25 cellular contexts compared by ENCODE assay signal in genomic region chr12:87365423-87365822, GRCh38.
DNase-seq lines count a peak whose midpoint lies in the region; TF ChIP-seq lines count a peak whose summit lies in the region.
"Had no signal": no experiment of that assay in that cellular context is flagged by ENCODE, and none has a peak within 500 bp of the region (broad histone marks: within the 10 kb centered on the region; RNA-seq: fewer than 3 reads in every experiment).

No MANE protein-coding gene starts in this region.

- H4K8ac ChIP-seq in neuronal stem cell (ENCODE audit: low read depth, low read length) = no peak overlapping the region

- no peak for TF ChIP-seq CTCF in GM10248 (IDR thresholded peaks at IDR 0.05; ENCODE audit: control extremely low read depth, extremely low read depth, low read depth, missing control alignments)

- no peaks in the 10 kb centered on the region for H3K27me3 ChIP-seq in neuronal stem cell (ENCODE audit: control insufficient read depth in 3 of 3, insufficient read depth in 3 of 3, low read depth in 1 of 3, low read length in 3 of 3)
- H3K27me3 ChIP-seq: MG63, SJSA1 had no signal

- H2AFZ ChIP-seq in neuronal stem cell (ENCODE audit: low read length) = no peak overlapping the region

- WGBS in neuronal stem cell (ENCODE audit: extremely low coverage in 2 of 2, insufficient read length in 2 of 2, insufficient replicate concordance in 1 of 2), 2 donors = no CpG with 5 or more reads among the region's 1 CpG

- no peak overlapping the region for H3K27ac ChIP-seq in neuronal stem cell (replicated peaks; ENCODE audit: low read length)
- H3K27ac ChIP-seq: C4-2B, SJSA1 had no signal

- H3K4me3 ChIP-seq in neuronal stem cell (ENCODE audit: low read length in 2 of 2) = no peak overlapping the region
- H3K4me3 ChIP-seq: MG63, SJSA1 had no signal

- H3K4ac ChIP-seq in neuronal stem cell (ENCODE audit: low read length) = no peak overlapping the region

- no peaks in the 10 kb centered on the region for H3K79me1 ChIP-seq in neuronal stem cell (ENCODE audit: low read depth, low read length)

- no peak overlapping the region for H2BK12ac ChIP-seq in neuronal stem cell (ENCODE audit: low read length)

- no peak overlapping the region for H3K23ac ChIP-seq in neuronal stem cell (ENCODE audit: low read depth, low read length, poor library complexity)

- no peaks in the 10 kb centered on the region for H3K4me1 ChIP-seq in neuronal stem cell (ENCODE audit: control insufficient read depth in 2 of 2, insufficient read depth in 1 of 2, low read depth in 1 of 2, low read length in 2 of 2)
- H3K4me1 ChIP-seq: Caco-2, SJSA1 had no signal

- POLR2A ChIA-PET in GM10248 (lab: Yijun Ruan, JAX) = no interaction called here

- H3K9ac ChIP-seq in neuronal stem cell (ENCODE audit: low read depth, low read length, poor library complexity) = no peak overlapping the region

- H3K36me3 ChIP-seq in neuronal stem cell (replicated peaks in 1 of 2; ENCODE audit: control insufficient read depth in 2 of 2, insufficient read depth in 2 of 2, low read length in 2 of 2) = no peaks in the 10 kb centered on the region
- H3K36me3 ChIP-seq: MG63, SJSA1 had no signal

- no peak overlapping the region for H2BK15ac ChIP-seq in neuronal stem cell (ENCODE audit: low read length)

- no peak overlapping the region for H2BK120ac ChIP-seq in neuronal stem cell (ENCODE audit: low read depth, low read length)

- no peak overlapping the region for H3K14ac ChIP-seq in neuronal stem cell (ENCODE audit: low read length)

- no peaks in the 10 kb centered on the region for H3K9me3 ChIP-seq in neuronal stem cell (replicated peaks in 1 of 2; ENCODE audit: control insufficient read depth in 2 of 2, insufficient read depth in 1 of 2, low read depth in 1 of 2, low read length in 2 of 2)
- H3K9me3 ChIP-seq: Caco-2, MG63, SJSA1 had no signal

- H4K91ac ChIP-seq in neuronal stem cell (ENCODE audit: low read depth, low read length, poor library complexity) = no peak overlapping the region

- H2AK5ac ChIP-seq in neuronal stem cell (ENCODE audit: low read depth, low read length) = no peak overlapping the region

- H2BK5ac ChIP-seq in neuronal stem cell (ENCODE audit: low read length) = no peak overlapping the region

- DNase-seq in NCI-H748 (lab: John Stamatoyannopoulos, UW; ENCODE audit: unreplicated experiment) (peak; percentile 58), NCI-H748 treated with DMSO at 0.1 percent for 48 hours (lab: John Stamatoyannopoulos, UW) (no peak), NCI-H187 treated with DMSO at 0.1 percent for 48 hours (lab: John Stamatoyannopoulos, UW) (peak; percentile 46), NCI-H510A (lab: John Stamatoyannopoulos, UW) (peak; percentile 20), neuronal stem cell (ENCODE audit: low spot score) (peak; percentile 1), GM10248 (ENCODE audit: extremely low spot score) (no peak), germinal center (ENCODE audit: low spot score) (no peak)
- DNase-seq in activated effector memory CD4-positive, alpha-beta T cell treated with anti-CD3 and anti-CD28 coated beads, Interleukin-2, amount 50 U/mL, for 16 hours = no peak
- DNase-seq: Caco-2; CD8-positive, alpha-beta T cell; DMS79 treated with DMSO at 0.1 percent for 48 hours; GF-D8; HCEC 1CT; IMR-90; KG1; MG63; NCI-H2081 treated with DMSO at 0.1 percent for 48 hours; NCI-H2227 treated with DMSO at 0.1 percent for 48 hours; NCI-H526 treated with DMSO at 0.1 percent for 48 hours; NK-92 treated with Interleukin-12 subunit alpha and Interleukin-12 subunit beta, amount 100 ng/mL, for 24 hours; PC-3; Right ventricle myocardium superior; T-helper 2 cell had no signal

- H3K18ac ChIP-seq in neuronal stem cell (ENCODE audit: low read length) = no peak overlapping the region

- CTCF ChIA-PET in GM10248 (lab: Yijun Ruan, JAX) = interaction anchor here (0.8 to 1.4 kb wide), 3 partner anchors 10 to 13 kb away, joined by 3 to 6 read pairs (median 4); no protein-coding TSS in a partner anchor

- H3K4me2 ChIP-seq in neuronal stem cell (ENCODE audit: insufficient read depth, low read length, poor library complexity, severe bottlenecking) = no peak overlapping the region

Comparison
In these comparisons a context has a peak if more than half of its experiments do, and no peak if none do; other contexts are left out.
1. DNase-seq: peak in NCI-H748 (single experiment), NCI-H187 treated with DMSO at 0.1 percent for 48 hours (single experiment), NCI-H510A (single experiment) and neuronal stem cell (single experiment); none in NCI-H748 treated with DMSO at 0.1 percent for 48 hours (single experiment), activated effector memory CD4-positive, alpha-beta T cell treated with anti-CD3 and anti-CD28 coated beads, Interleukin-2, amount 50 U/mL, for 16 hours (single experiment), GM10248 (single experiment) and germinal center (single experiment).